ENCODE assay signal across 8 cellular contexts in the genomic region with DNA sequence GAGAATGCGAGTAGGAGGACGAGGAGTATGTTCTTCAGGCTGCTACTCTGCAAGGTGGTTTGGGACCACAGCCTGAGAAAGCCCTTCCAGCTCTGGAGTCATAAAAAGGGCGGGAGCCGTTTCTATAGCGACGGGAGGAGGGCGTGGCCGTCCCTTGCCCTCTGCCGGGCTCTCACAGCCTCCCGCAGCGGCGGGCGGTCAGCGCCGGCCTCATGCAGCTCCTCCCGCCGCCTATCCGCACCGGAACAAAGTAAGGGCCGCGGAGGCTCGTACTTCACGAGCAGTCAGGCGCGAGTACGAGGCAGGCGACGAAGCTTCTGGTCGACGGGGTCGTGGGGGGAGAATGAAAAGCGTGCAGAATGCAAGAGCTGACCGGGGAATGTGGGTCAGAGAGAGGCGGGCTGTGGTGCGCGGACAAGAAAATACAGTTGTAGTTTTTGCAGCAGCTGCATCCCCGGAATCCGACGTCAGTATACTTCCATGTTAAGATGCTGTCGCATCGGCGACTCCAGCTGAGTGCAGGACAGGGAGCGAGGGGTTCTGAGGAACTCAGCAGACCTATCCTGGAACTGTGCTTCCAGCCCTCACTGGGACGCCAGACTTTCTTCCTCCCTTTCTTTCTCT. TPM values are rescaled to one million over a fixed set of nuclear protein-coding genes. Genes with fewer than 3 reads are reported as not detected.
DNase-seq lines count a peak whose midpoint lies in the region; ATAC-seq and TF ChIP-seq lines count a peak whose summit lies in the region.

A gene with protein sequence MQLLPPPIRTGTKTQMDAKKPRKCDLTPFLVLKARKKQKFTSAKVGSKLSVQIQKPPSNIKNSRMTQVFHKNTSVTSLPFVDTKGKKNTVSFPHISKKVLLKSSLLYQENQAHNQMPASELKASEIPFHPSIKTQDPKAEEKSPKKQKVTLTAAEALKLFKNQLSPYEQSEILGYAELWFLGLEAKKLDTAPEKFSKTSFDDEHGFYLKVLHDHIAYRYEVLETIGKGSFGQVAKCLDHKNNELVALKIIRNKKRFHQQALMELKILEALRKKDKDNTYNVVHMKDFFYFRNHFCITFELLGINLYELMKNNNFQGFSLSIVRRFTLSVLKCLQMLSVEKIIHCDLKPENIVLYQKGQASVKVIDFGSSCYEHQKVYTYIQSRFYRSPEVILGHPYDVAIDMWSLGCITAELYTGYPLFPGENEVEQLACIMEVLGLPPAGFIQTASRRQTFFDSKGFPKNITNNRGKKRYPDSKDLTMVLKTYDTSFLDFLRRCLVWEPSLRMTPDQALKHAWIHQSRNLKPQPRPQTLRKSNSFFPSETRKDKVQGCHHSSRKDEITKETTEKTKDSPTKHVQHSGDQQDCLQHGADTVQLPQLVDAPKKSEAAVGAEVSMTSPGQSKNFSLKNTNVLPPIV (plus strand): TSS at position 175 of the 624 bp plus-strand sequence. CDS start 38 bp downstream, at position 213.

- no peak for ATAC-seq in activated T-cell treated with anti-CD3 and anti-CD28 coated beads, Interleukin-2, amount 50 U/mL, for 72 hours (replicated peaks in 1 of 2)
- no peak for ATAC-seq in GM21619 (IDR thresholded peaks at IDR 0.05; ENCODE audit: unreplicated experiment)

- peaks cover 7% of the 10 kb centered on the region; the same call in 1 of the 2 replicates for H3K4me1 ChIP-seq in HUES48 (ENCODE audit: control insufficient read depth, insufficient read depth, low read length)

- no peak within 1 kb of the TSS for H3K4me3 Mint-ChIP-seq in activated T-cell treated with anti-CD3 and anti-CD28 coated beads, Interleukin-2, amount 50 U/mL, for 72 hours
- peak within 1 kb of the TSS; percentile 83 for H3K4me3 Mint-ChIP-seq in nephron progenitor cell

- CTCF ChIA-PET in BJ (lab: Yijun Ruan, JAX) = interaction anchor here (0.9 to 2.4 kb wide), 4 partner anchors 24 to 43 kb away, joined by 3 to 10 read pairs (median 4); no protein-coding TSS in a partner anchor

- peaks cover 7 to 9% of the 10 kb centered on the region in 2 donors for H3K36me3 Mint-ChIP-seq in activated T-cell treated with anti-CD3 and anti-CD28 coated beads, Interleukin-2, amount 50 U/mL, for 72 hours (ENCODE audit: insufficient read depth in 2 of 2)
- H3K36me3 Mint-ChIP-seq in nephron progenitor cell (ENCODE audit: low read depth) = peaks cover 6% of the 10 kb centered on the region

- H3K27me3 Mint-ChIP-seq in activated T-cell treated with anti-CD3 and anti-CD28 coated beads, Interleukin-2, amount 50 U/mL, for 72 hours (ENCODE audit: low read depth) = peaks cover 24% of the 10 kb centered on the region
- peaks cover 22% of the 10 kb centered on the region for H3K27me3 Mint-ChIP-seq in nephron progenitor cell (ENCODE audit: low read depth, poor library complexity)

- no peaks in the 10 kb centered on the region for H3K9me3 Mint-ChIP-seq in activated T-cell treated with anti-CD3 and anti-CD28 coated beads, Interleukin-2, amount 50 U/mL, for 72 hours
- H3K9me3 Mint-ChIP-seq in nephron progenitor cell = no peaks in the 10 kb centered on the region

- DNase-seq in BJ (ENCODE audit: low read depth) (no peak), glomerular visceral epithelial cell (ENCODE audit: extremely low spot score) (peak; percentile 54), nephron progenitor cell (peak; percentile 95), UCSD-AML1 (lab: John Stamatoyannopoulos, UW; ENCODE audit: unreplicated experiment) (no peak), SW 1271 (lab: John Stamatoyannopoulos, UW) (no peak)
- no peak for DNase-seq in activated T-cell treated with anti-CD3 and anti-CD28 coated beads, Interleukin-2, amount 50 U/mL, for 72 hours

- no peaks in the 10 kb centered on the region for H3K27me3 ChIP-seq in BJ (ENCODE audit: control insufficient read depth, insufficient read depth, low read length)
- H3K27me3 ChIP-seq in HUES48 (ENCODE audit: control insufficient read depth, insufficient read depth, low read length) = peaks cover 18% of the 10 kb centered on the region

- H3K9me3 ChIP-seq in HUES48 (ENCODE audit: control insufficient read depth, insufficient read depth, low read length) = no peaks in the 10 kb centered on the region

- POLR2A ChIA-PET in BJ (lab: Charles Lee) = no interaction called here

- no peak within 1 kb of the TSS for H3K27ac ChIP-seq in HUES48 (ENCODE audit: low read depth, low read length)

- H3K27ac Mint-ChIP-seq in activated T-cell treated with anti-CD3 and anti-CD28 coated beads, Interleukin-2, amount 50 U/mL, for 72 hours = no peak within 1 kb of the TSS
- no peak within 1 kb of the TSS for H3K27ac Mint-ChIP-seq in nephron progenitor cell

- peak within 1 kb of the TSS; percentile 29; the same call in 1 of the 2 replicates for H3K9ac ChIP-seq in HUES48 (ENCODE audit: low read depth, low read length)

- H3K4me3 ChIP-seq in BJ (ENCODE audit: low read depth, low read length) = peak within 1 kb of the TSS; percentile 44
- peak within 1 kb of the TSS; percentile 54 for H3K4me3 ChIP-seq in HUES48 (ENCODE audit: low read depth, low read length)

- TF ChIP-seq CTCF in BJ (IDR thresholded peaks at IDR 0.05; ENCODE audit: insufficient read depth, low read depth, low read length) (0 out of 2 replicates have a peak, but pooled peaks have one; percentile 6), nephron progenitor cell (IDR thresholded peaks at IDR 0.05) (no peak)

- H3K36me3 ChIP-seq in BJ (ENCODE audit: control insufficient read depth, insufficient read depth, low read length) (no peaks in the 10 kb centered on the region; the same call in 1 of the 2 replicates), HUES48 (ENCODE audit: control insufficient read depth, insufficient read depth, low read length) (peaks cover 33% of the 10 kb centered on the region)

- no peaks in the 10 kb centered on the region for H3K4me1 Mint-ChIP-seq in activated T-cell treated with anti-CD3 and anti-CD28 coated beads, Interleukin-2, amount 50 U/mL, for 72 hours (ENCODE audit: low read depth)
- H3K4me1 Mint-ChIP-seq in nephron progenitor cell = peaks cover 18% of the 10 kb centered on the region

RNA-seq across cellular contexts. Expression of the gene that starts here (rescaled TPM):
- polyA plus RNA-seq in BJ (2011; rRNA removed) = 77.5 and 114 TPM in 2 replicates
- 30.7 and 42.3 TPM in 2 replicates for polyA minus RNA-seq in BJ (2011; rRNA and poly(A)+ RNA removed)
- 10 to 100 TPM; 51.2 to 55.6 TPM for total RNA-seq in activated T-cell treated with anti-CD3 and anti-CD28 coated beads, Interleukin-2, amount 50 U/mL, for 72 hours

Comparison
In these comparisons a context has a peak if more than half of its experiments do, and no peak if none do; other contexts are left out.
1. DNase-seq: peak in glomerular visceral epithelial cell (single experiment) and nephron progenitor cell (single experiment); none in BJ (single experiment), activated T-cell treated with anti-CD3 and anti-CD28 coated beads, Interleukin-2, amount 50 U/mL, for 72 hours (0 of 2), UCSD-AML1 (single experiment) and SW 1271 (0 of 2).